Comparison of ENCODE assay signal across 16 cellular contexts in genomic region chr9:113640418-113640817, GRCh38.
A peak's percentile ranks its signal among the peaks of the same experiment; 100 is the strongest.
DNase-seq lines count a peak whose midpoint lies in the region; ATAC-seq and TF ChIP-seq lines count a peak whose summit lies in the region.
"Had no signal": no experiment of that assay in that cellular context is flagged by ENCODE, and none has a peak within 500 bp of the region (broad histone marks: within the 10 kb centered on the region; RNA-seq: fewer than 3 reads in every experiment).

No MANE protein-coding gene starts in this region.

- DNase-seq in activated CD8-positive, alpha-beta memory T cell treated with anti-CD3 and anti-CD28 coated beads, Interleukin-2, amount 50 U/mL, for 48 hours, result peak; percentile 17
- no peak for DNase-seq in activated CD8-positive, alpha-beta memory T cell treated with anti-CD3 and anti-CD28 coated beads for 24 hours
- DNase-seq in islet precursor cell (peak; percentile 27), spleen (peak; percentile 36), kidney tubule cell (ENCODE audit: low spot score) (no peak), gastrocnemius medialis (no peak), hypothalamus (lab: John Stamatoyannopoulos, UW) (no peak)
- DNase-seq: CD8-positive, alpha-beta T cell; COR-L47; DMS153; DMS79 treated with DMSO at 0.1 percent for 48 hours; EL; GOT3; H9 had no signal

- 83 to 94% (median 87%) methylated on average over 6 of the region's 6 CpGs for WGBS in spleen, 5 donors

- H3K4me1 ChIP-seq in spleen, result no peaks in the 10 kb centered on the region
- peaks cover 8% of the 10 kb centered on the region in 2 donors for H3K4me1 ChIP-seq in gastrocnemius medialis

- H3K27ac ChIP-seq in VCaP (peak overlapping the region; percentile 23; the same call in 1 of the 2 replicates), spleen (no peak overlapping the region), gastrocnemius medialis (no peak overlapping the region)
- H3K27ac ChIP-seq: 22Rv1 had no signal

- no peak overlapping the region for H3K4me3 ChIP-seq in spleen
- no peak overlapping the region for H3K4me3 ChIP-seq in gastrocnemius medialis

- no peak for ATAC-seq in gastrocnemius medialis
- ATAC-seq: CD8-positive, alpha-beta T cell had no signal

- intact Hi-C loops in spleen (cut with DNase I; ENCODE audit: low total_unique reads) (no loop called here), gastrocnemius medialis (cut with DNase I; ENCODE audit: low total_unique reads) (no loop called here)

- in situ Hi-C loops in gastrocnemius medialis (cut with MboI; ENCODE audit: low sequenced_read_pairs in 4 of 4), result no loop called here

- no peaks in the 10 kb centered on the region for H3K36me3 ChIP-seq in spleen
- H3K36me3 ChIP-seq in gastrocnemius medialis, result no peaks in the 10 kb centered on the region

- H3K9me3 ChIP-seq in spleen (no peaks in the 10 kb centered on the region), gastrocnemius medialis (no peaks in the 10 kb centered on the region)

- H3K27me3 ChIP-seq in spleen (replicated peaks in 1 of 7) (no peaks in the 10 kb centered on the region), gastrocnemius medialis (no peaks in the 10 kb centered on the region)

- TF ChIP-seq CTCF in VCaP (conservative IDR thresholded peaks at IDR 0.05) (no peak), spleen (IDR thresholded peaks at IDR 0.05 in 8 of 11, conservative IDR thresholded peaks at IDR 0.05 in 3 of 11) (no peak), gastrocnemius medialis (IDR thresholded peaks at IDR 0.05 in 4 of 5, conservative IDR thresholded peaks at IDR 0.05 in 1 of 5) (no peak)

- TF ChIP-seq POLR2A in spleen (IDR thresholded peaks at IDR 0.05) (no peak), gastrocnemius medialis (IDR thresholded peaks at IDR 0.05) (no peak)

Comparison
In these comparisons a context has a peak if more than half of its experiments do, and no peak if none do; other contexts are left out.
1. DNase-seq: peak in activated CD8-positive, alpha-beta memory T cell treated with anti-CD3 and anti-CD28 coated beads, Interleukin-2, amount 50 U/mL, for 48 hours (single experiment), islet precursor cell (single experiment) and spleen (single experiment); none in activated CD8-positive, alpha-beta memory T cell treated with anti-CD3 and anti-CD28 coated beads for 24 hours (single experiment), kidney tubule cell (single experiment), gastrocnemius medialis (0 of 2) and hypothalamus (0 of 51).